Comparison of ENCODE assay signal across 2 cellular contexts in genomic region chr2:164869420-164869772, GRCh38.
TF ChIP-seq lines count a peak whose summit lies in the region.

No MANE protein-coding gene starts in this region.

TF ChIP-seq in liver, 16 proteins besides CTCF, POLR2A, EP300 and RAD21:
- TF ChIP-seq NR2F2 (IDR thresholded peaks at IDR 0.05) (no peak), HNF4A (conservative IDR thresholded peaks at IDR 0.05) (peak; percentile 3 to 56), FOXA1 (IDR thresholded peaks at IDR 0.05) (no peak), FOXA2 (IDR thresholded peaks at IDR 0.05) (no peak), GABPA (IDR thresholded peaks at IDR 0.05 in 1 of 2, conservative IDR thresholded peaks at IDR 0.05 in 1 of 2) (no peak), TAF1 (conservative IDR thresholded peaks at IDR 0.05) (no peak), JUND (IDR thresholded peaks at IDR 0.05) (peak in 1 of 2 donors; percentile 6), RXRA (IDR thresholded peaks at IDR 0.05) (peak in 1 of 2 donors; percentile 41), ZBTB33 (IDR thresholded peaks at IDR 0.05) (no peak)
TF ChIP-seq in liver: peak in this region for 3.

TF ChIP-seq in HepG2, 621 proteins besides CTCF, POLR2A, EP300 and RAD21:
- no peak for TF ChIP-seq MATR3 (CRISPR knock-in tag; IDR thresholded peaks at IDR 0.05)
- TF ChIP-seq KLF13 (CRISPR knock-in tag; IDR thresholded peaks at IDR 0.05) = no peak
- TF ChIP-seq JUNB (CRISPR knock-in tag; IDR thresholded peaks at IDR 0.05; ENCODE audit: borderline replicate concordance) = no peak
- TF ChIP-seq NFYB (CRISPR knock-in tag; IDR thresholded peaks at IDR 0.05) = no peak
- no peak for TF ChIP-seq ZNF350 (CRISPR knock-in tag; IDR thresholded peaks at IDR 0.05; ENCODE audit: borderline replicate concordance, low read depth)
- TF ChIP-seq ZNF292 (CRISPR knock-in tag; IDR thresholded peaks at IDR 0.05; ENCODE audit: borderline replicate concordance, low read depth) = no peak
- no peak for TF ChIP-seq JUN (CRISPR knock-in tag; IDR thresholded peaks at IDR 0.05)
- no peak for TF ChIP-seq ZNF703 (CRISPR knock-in tag; IDR thresholded peaks at IDR 0.05; ENCODE audit: borderline replicate concordance)
- no peak for TF ChIP-seq SNAI1 (CRISPR knock-in tag; IDR thresholded peaks at IDR 0.05; ENCODE audit: borderline replicate concordance)
- no peak for TF ChIP-seq ZNF567 (CRISPR knock-in tag; IDR thresholded peaks at IDR 0.05; ENCODE audit: borderline replicate concordance)
